Comparison of ENCODE assay signal across 8 cellular contexts in genomic region chr12:48786591-48787544, GRCh38. TPM values are rescaled to one million over a fixed set of nuclear protein-coding genes. Genes with fewer than 3 reads are reported as not detected.
DNase-seq lines count a peak whose midpoint lies in the region; ATAC-seq and TF ChIP-seq lines count a peak whose summit lies in the region.

No MANE protein-coding gene starts in this region.

- no peak for TF ChIP-seq CTCF in body of pancreas (IDR thresholded peaks at IDR 0.05)
- no peak for TF ChIP-seq CTCF in heart left ventricle (IDR thresholded peaks at IDR 0.05)
- no peak for TF ChIP-seq CTCF in retinal pigment epithelial cell (conservative IDR thresholded peaks at IDR 0.05; ENCODE audit: low read depth, low read length)

- H3K4me3 ChIP-seq in body of pancreas (no peak overlapping the region), heart left ventricle (peak overlapping the region; percentile 72 to 100 (median 98)), retinal pigment epithelial cell (ENCODE audit: low read length) (peak overlapping the region; percentile 81), Karpas-422 (ENCODE audit: low read length) (no peak overlapping the region)

- H3K27ac ChIP-seq in body of pancreas (peak overlapping the region in 3 of 4 donors; percentile 11 to 99 (median 94)), heart left ventricle (peak overlapping the region; percentile 85 to 99 (median 94)), Karpas-422 (ENCODE audit: low read length) (no peak overlapping the region)

- TF ChIP-seq POLR2A in body of pancreas (IDR thresholded peaks at IDR 0.05) (no peak), heart left ventricle (IDR thresholded peaks at IDR 0.05) (no peak)

- peaks cover 34% of the 10 kb centered on the region for H3K4me1 ChIP-seq in body of pancreas
- H3K4me1 ChIP-seq in heart left ventricle, result peaks cover 3 to 70% (median 51%) of the 10 kb centered on the region in 12 donors
- no peaks in the 10 kb centered on the region for H3K4me1 ChIP-seq in Karpas-422 (ENCODE audit: low read length)

- H3K36me3 ChIP-seq in body of pancreas (replicated peaks in 1 of 2; ENCODE audit: insufficient read depth in 1 of 2, low read depth in 2 of 2) (no peaks in the 10 kb centered on the region), heart left ventricle (peaks cover 0 to 15% (median 9%) of the 10 kb centered on the region in 9 donors), Karpas-422 (ENCODE audit: insufficient read depth, low read length) (no peaks in the 10 kb centered on the region)

- peak; percentile 22 for DNase-seq in EH (ENCODE audit: low read depth)
- no peak for DNase-seq in body of pancreas
- peak in 4 of 5 donors; percentile 79 to 86 (median 84) for DNase-seq in heart left ventricle
- no peak for DNase-seq in retinal pigment epithelial cell (ENCODE audit: low read depth)
- no peak for DNase-seq in NCI-H526 (lab: John Stamatoyannopoulos, UW)
- DNase-seq in Karpas-422, result no peak
- no peak for DNase-seq in posterior vena cava (ENCODE audit: low spot score)

- WGBS in body of pancreas, 2 donors, result 20 to 23% methylated on average over 6 to 7 of the region's 7 CpGs
- WGBS in heart left ventricle, 4 donors, result 15 to 27% (median 22%) methylated on average over 7 of the region's 7 CpGs

- H3K9me3 ChIP-seq in body of pancreas, result no peaks in the 10 kb centered on the region
- no peaks in the 10 kb centered on the region for H3K9me3 ChIP-seq in heart left ventricle
- H3K9me3 ChIP-seq in Karpas-422 (ENCODE audit: low read length), result no peaks in the 10 kb centered on the region

- no peak for ATAC-seq in body of pancreas
- ATAC-seq in heart left ventricle, result peak; percentile 80 to 89 (median 86)
- ATAC-seq in HG02884 (IDR thresholded peaks at IDR 0.05; ENCODE audit: unreplicated experiment), result no peak

- no peak overlapping the region for H3K4me2 ChIP-seq in Karpas-422 (ENCODE audit: low read depth, low read length, poor library complexity, severe bottlenecking)

- H3K9me2 ChIP-seq in Karpas-422 (replicated peaks; ENCODE audit: insufficient read depth, low read length), result no peaks in the 10 kb centered on the region

- no peaks in the 10 kb centered on the region for H4K20me1 ChIP-seq in Karpas-422 (ENCODE audit: insufficient read depth, low read depth, low read length)

- no peaks in the 10 kb centered on the region for H3K79me2 ChIP-seq in Karpas-422 (ENCODE audit: low read length)

- intact Hi-C loops in body of pancreas (cut with DNase I) (no loop called here), heart left ventricle (cut with DNase I) (loop anchor here in 1 of 10 donors (5.0 kb wide), 1 partner anchor 105 kb away; the partner anchor contains the start of gene KANSL2), posterior vena cava (cut with DNase I) (no loop called here)

- H3K27me3 ChIP-seq in body of pancreas (no peaks in the 10 kb centered on the region), heart left ventricle (peaks cover 0 to 14% (median 0%) of the 10 kb centered on the region in 9 donors), Karpas-422 (ENCODE audit: low read length) (no peaks in the 10 kb centered on the region)

- no peak overlapping the region for H3K9ac ChIP-seq in Karpas-422 (ENCODE audit: low read length)

- no peak overlapping the region for H2AFZ ChIP-seq in Karpas-422 (ENCODE audit: low read length)

RNA-seq across cellular contexts. Expression of gene ADCY6, which starts 2.0 kb away (rescaled TPM):
- total RNA-seq in body of pancreas (10 to 100 TPM; 38.6 to 59.1 TPM), heart left ventricle (100 to 1,000 TPM in 8 of 9 donors, 10 to 100 TPM in 1; 88.4 to 145 (median 106) TPM), posterior vena cava (10 to 100 TPM; 31.6 to 39.2 TPM)
- polyA plus RNA-seq in heart left ventricle, result 10 to 100 TPM; 60.6 to 87.7 TPM
- not detected in 2 replicates for total RNA-seq in Karpas-422 (2014; rRNA removed; shearing (Covaris generic); ENCODE audit: low replicate concordance)

RNA-seq across cellular contexts. Expression of gene CACNB3, which starts 31.4 kb away (rescaled TPM):
- 1 to 10 TPM; 4.0 to 6.7 TPM for total RNA-seq in body of pancreas
- 10 to 100 TPM in 1 of 9 donors, 1 to 10 TPM in 8; 3.2 to 11.2 (median 5.3) TPM for total RNA-seq in heart left ventricle
- polyA plus RNA-seq in heart left ventricle, result 1 to 10 TPM; 4.4 to 5.7 TPM
- total RNA-seq in Karpas-422 (2014; rRNA removed; shearing (Covaris generic); ENCODE audit: low replicate concordance), result 3.1 and 6.7 TPM in 2 replicates
- 10 to 100 TPM; 11.8 to 23.8 TPM for total RNA-seq in posterior vena cava

Comparison
In these comparisons a context has a peak if more than half of its experiments do, and no peak if none do; other contexts are left out.
1. DNase-seq: peak in EH (single experiment) and heart left ventricle (4 of 5); none in body of pancreas (0 of 4), retinal pigment epithelial cell (single experiment), NCI-H526 (0 of 2), Karpas-422 (single experiment) and posterior vena cava (single experiment).
2. ATAC-seq: peak in heart left ventricle (4 of 4); none in body of pancreas (single experiment) and HG02884 (single experiment).
3. H3K4me3 ChIP-seq: peak in heart left ventricle (12 of 12) and retinal pigment epithelial cell (single experiment); none in body of pancreas (0 of 2) and Karpas-422 (single experiment).
4. RNA of gene ADCY6, which starts 2.0 kb away (total RNA-seq): 88.4 to 145 TPM in heart left ventricle, 38.6 to 59.1 TPM in body of pancreas and 31.6 to 39.2 TPM in posterior vena cava; not detected in Karpas-422; every median in the first group is over 10 times any median in the second.